Comparison of ENCODE assay signal across 8 cellular contexts in genomic region chr11:92808009-92808408, GRCh38.
"Had no signal": no experiment of that assay in that cellular context is flagged by ENCODE, and none has a peak within 500 bp of the region (broad histone marks: within the 10 kb centered on the region; RNA-seq: fewer than 3 reads in every experiment).

No MANE protein-coding gene starts in this region.

- H3K27ac ChIP-seq: GM23248 had no signal

- DNase-seq: GM23248, GOT3, H7, H9, HCEC 1CT, HFFc6 had no signal

- H3K36me3 ChIP-seq: HAP-1 had no signal

- H3K9me3 ChIP-seq: HAP-1 had no signal

- H3K4me1 ChIP-seq: HAP-1 had no signal

- H3K4me3 ChIP-seq: GM23248, GM23338, HAP-1 had no signal
